In the genomic region with DNA sequence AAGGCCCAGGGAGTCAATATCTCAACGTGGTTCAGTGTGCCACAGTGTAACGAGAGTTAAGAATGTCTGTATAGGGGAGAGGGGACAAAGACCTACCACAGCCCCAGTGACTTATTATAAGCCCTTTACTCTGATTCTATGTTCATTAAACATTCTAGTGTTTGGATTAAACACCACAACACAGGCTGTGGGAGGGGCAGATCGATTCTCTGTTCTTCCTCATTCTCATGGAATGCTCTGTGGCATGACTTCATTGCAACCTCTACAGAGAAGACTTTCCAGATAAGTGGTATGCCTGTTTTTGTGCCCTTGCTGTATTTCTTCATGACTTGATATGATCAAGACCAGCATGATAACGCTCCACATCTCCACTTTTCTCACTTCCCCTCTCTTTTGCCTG, we compare ENCODE assay signal across 24 cellular contexts. TPM values are rescaled to one million over a fixed set of nuclear protein-coding genes. Genes with fewer than 3 reads are reported as not detected.
"Had no signal": no experiment of that assay in that cellular context is flagged by ENCODE, and none has a peak within 500 bp of the region (broad histone marks: within the 10 kb centered on the region; RNA-seq: fewer than 3 reads in every experiment).

No MANE protein-coding gene starts in this region.

- ATAC-seq: activated CD4-positive, alpha-beta T cell treated with anti-CD3 and anti-CD28 coated beads for 36 hours; activated T-cell treated with anti-CD3 and anti-CD28 coated beads, Interleukin-2, amount 50 U/mL, for 4 hours; sciatic nerve; stimulated activated effector memory CD8-positive, alpha-beta T cell treated with anti-CD3 and anti-CD28 coated beads, Interleukin-12 subunit alpha, Interleukin-12 subunit beta, amount 100 ng/mL, for 72 hours had no signal

- H3K4me1 ChIP-seq: colonic mucosa, esophagus muscularis mucosa had no signal

- H3K4me3 ChIP-seq: colonic mucosa, esophagus muscularis mucosa, spleen, thoracic aorta had no signal

- H3K36me3 ChIP-seq: colonic mucosa, esophagus muscularis mucosa, spleen, thoracic aorta had no signal

- DNase-seq: activated CD4-positive, alpha-beta memory T cell treated with anti-CD3 and anti-CD28 coated beads for 36 hours; activated CD4-positive, alpha-beta T cell treated with anti-CD3 and anti-CD28 coated beads for 36 hours; activated effector memory CD4-positive, alpha-beta T cell treated with Interleukin-2 at 50 U/mL for 16 hours; activated naive CD4-positive, alpha-beta T cell treated with anti-CD3 and anti-CD28 coated beads, Interleukin-2, amount 50 U/mL, for 16 hours; activated T-cell treated with anti-CD3 and anti-CD28 coated beads, Interleukin-2, amount 50 U/mL, for 4 hours; amniotic stem cell; central memory CD4-positive, alpha-beta T cell; colonic mucosa; kidney glomerular epithelial cell; spleen; T-helper 1 cell; T1000 had no signal

- H3K27me3 ChIP-seq: colonic mucosa, esophagus muscularis mucosa had no signal

- H3K9me3 ChIP-seq: colonic mucosa, esophagus muscularis mucosa, spleen, thoracic aorta had no signal

- H3K27ac ChIP-seq: colonic mucosa, esophagus muscularis mucosa, spleen, thoracic aorta, VCaP had no signal

RNA-seq across cellular contexts. Expression of a gene that starts 39.0 kb away (rescaled TPM):
- total RNA-seq: activated CD4-positive, alpha-beta memory T cell treated with anti-CD3 and anti-CD28 coated beads for 36 hours; activated CD4-positive, alpha-beta T cell treated with anti-CD3 and anti-CD28 coated beads for 36 hours; activated T-cell treated with anti-CD3 and anti-CD28 coated beads, Interleukin-2, amount 50 U/mL, for 4 hours; colonic mucosa; fibroblast of villous mesenchyme; mesothelial cell of epicardium; myocyte; osteocyte; pulmonary artery endothelial cell; urinary bladder had no signal
- polyA plus RNA-seq: neural cell had no signal
